Comparison of ENCODE assay signal across 18 cellular contexts in the genomic region with DNA sequence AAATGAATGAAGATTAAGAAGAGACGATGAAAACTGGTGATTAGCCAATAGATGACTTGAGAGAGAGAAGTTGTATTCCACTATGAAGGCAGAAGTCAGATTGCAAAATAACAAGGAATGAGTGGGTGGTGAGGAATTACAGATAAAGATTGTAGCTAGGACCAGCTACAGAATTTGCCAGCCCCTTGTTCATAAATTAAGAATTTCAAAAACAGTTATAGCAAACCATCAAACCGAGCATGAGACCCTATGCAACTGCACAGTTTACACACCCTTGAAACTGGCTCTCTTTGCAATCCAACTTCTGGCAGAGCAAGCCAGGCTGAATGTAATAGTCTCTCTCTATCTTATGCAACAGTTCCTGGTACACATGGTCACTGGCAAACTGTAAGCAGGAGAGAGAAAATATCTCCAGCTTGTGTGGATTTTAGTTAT. TPM values are rescaled to one million over a fixed set of nuclear protein-coding genes. Genes with fewer than 3 reads are reported as not detected.
DNase-seq lines count a peak whose midpoint lies in the region; ATAC-seq and TF ChIP-seq lines count a peak whose summit lies in the region.
"Had no signal": no experiment of that assay in that cellular context is flagged by ENCODE, and none has a peak within 500 bp of the region (broad histone marks: within the 10 kb centered on the region; RNA-seq: fewer than 3 reads in every experiment).

No MANE protein-coding gene starts in this region.

- H3K4me3 ChIP-seq in mammary epithelial cell (replicated peaks in 1 of 3; ENCODE audit: insufficient read depth in 1 of 3, low read depth in 2 of 3, low read length in 3 of 3) (no peak overlapping the region), epithelial cell of esophagus (ENCODE audit: low read length) (no peak overlapping the region)

- peak; percentile 83 for ATAC-seq in left lobe of liver
- no peak for ATAC-seq in HG03469 (IDR thresholded peaks at IDR 0.05; ENCODE audit: unreplicated experiment)
- ATAC-seq: naive thymus-derived CD4-positive, alpha-beta T cell had no signal

- TF ChIP-seq CTCF in MCF 10A (IDR thresholded peaks at IDR 0.05; ENCODE audit: unreplicated experiment) (no peak), mammary epithelial cell (conservative IDR thresholded peaks at IDR 0.05 in 1 of 2, IDR thresholded peaks at IDR 0.05 in 1 of 2; ENCODE audit: extremely low read depth in 1 of 2, insufficient read depth in 1 of 2, low read depth in 1 of 2, low read length in 2 of 2) (no peak), epithelial cell of esophagus (IDR thresholded peaks at IDR 0.05; ENCODE audit: insufficient read depth, low read depth, low read length, missing control alignments) (no peak)

- H3K27ac Mint-ChIP-seq in MCF 10A (ENCODE audit: low read depth, unreplicated experiment): no peak overlapping the region
- H3K27ac Mint-ChIP-seq: brain had no signal

- no peaks in the 10 kb centered on the region for H3K79me2 ChIP-seq in mammary epithelial cell (ENCODE audit: insufficient read depth, low read length)

- H3K4me1 ChIP-seq in mammary epithelial cell (ENCODE audit: insufficient read depth, low read length): no peaks in the 10 kb centered on the region
- H3K4me1 ChIP-seq: Caco-2 had no signal

- POLR2A ChIA-PET in MCF 10A (lab: Yijun Ruan, JAX): no interaction called here

- WGBS in mammary epithelial cell (ENCODE audit: low coverage, missing lambda C conversion rate): 5% methylated on average over 1 of the region's 2 CpGs

- H3K36me3 ChIP-seq in mammary epithelial cell (ENCODE audit: insufficient read depth, low read length): no peaks in the 10 kb centered on the region
- H3K36me3 ChIP-seq: WERI-Rb-1 had no signal

- no peaks in the 10 kb centered on the region for H4K20me1 ChIP-seq in mammary epithelial cell (ENCODE audit: insufficient read depth, low read length)

- dilution Hi-C loops in mammary epithelial cell (cut with HindIII; ENCODE audit: low sequenced_read_pairs): no loop called here

- DNase-seq in MCF 10A (ENCODE audit: unreplicated experiment): peak; percentile 31
- DNase-seq in mammary epithelial cell: no peak
- DNase-seq in epithelial cell of esophagus (ENCODE audit: low read depth): peak; percentile 39
- DNase-seq in left lobe of liver (ENCODE audit: low spot score): no peak
- DNase-seq in central memory CD4-positive, alpha-beta T cell: no peak
- DNase-seq in NCI-H1092 (lab: John Stamatoyannopoulos, UW): no peak
- no peak for DNase-seq in SHP77 treated with DMSO at 0.1 percent for 48 hours (lab: John Stamatoyannopoulos, UW)
- DNase-seq: activated gamma-delta T cell treated with Interleukin-2 at 50 U/mL for 16 hours; Caco-2; kidney; naive thymus-derived CD4-positive, alpha-beta T cell; NCI-H2227 treated with DMSO at 0.1 percent for 48 hours; stimulated activated CD4-positive, alpha-beta T cell treated with anti-CD3 and anti-CD28 coated beads, Interleukin-2, amount 100 ng/mL, for 48 hours; WERI-Rb-1 had no signal

- intact Hi-C loops in MCF 10A (cut with micrococcal nuclease): no loop called here
- intact Hi-C loops in mammary epithelial cell (cut with micrococcal nuclease): no loop called here

- CTCF ChIA-PET in MCF 10A (lab: Yijun Ruan, JAX) (interaction anchor here (0.6 to 1.1 kb wide), 3 partner anchors 9 to 782 kb away, joined by 3 read pairs; no protein-coding TSS in a partner anchor), mammary epithelial cell (lab: Charles Lee; ENCODE audit: low non-redundant PET) (no interaction called here)

- H3K9ac ChIP-seq in mammary epithelial cell (ENCODE audit: insufficient read depth, low read length): no peak overlapping the region

- H3K9me3 Mint-ChIP-seq in MCF 10A (ENCODE audit: unreplicated experiment): no peaks in the 10 kb centered on the region

- no peak overlapping the region for H3K4me3 Mint-ChIP-seq in MCF 10A (ENCODE audit: unreplicated experiment)
- H3K4me3 Mint-ChIP-seq: brain; naive thymus-derived CD4-positive, alpha-beta T cell had no signal

- no peak overlapping the region for H3K4me2 ChIP-seq in mammary epithelial cell (ENCODE audit: insufficient read depth, low read depth, low read length)

- no peak overlapping the region for H3K27ac ChIP-seq in mammary epithelial cell (ENCODE audit: insufficient read depth, low read depth, low read length)
- H3K27ac ChIP-seq: WERI-Rb-1 had no signal

- H3K27me3 Mint-ChIP-seq in MCF 10A (ENCODE audit: insufficient read depth, unreplicated experiment): peaks cover 8% of the 10 kb centered on the region
- H3K27me3 Mint-ChIP-seq: naive thymus-derived CD4-positive, alpha-beta T cell had no signal

- no peak overlapping the region for H2AFZ ChIP-seq in mammary epithelial cell (ENCODE audit: low read depth, low read length)

- H3K4me1 Mint-ChIP-seq in MCF 10A (ENCODE audit: insufficient read depth, unreplicated experiment): peaks cover 10% of the 10 kb centered on the region
- H3K4me1 Mint-ChIP-seq: brain had no signal

- no peaks in the 10 kb centered on the region for H3K36me3 Mint-ChIP-seq in MCF 10A (ENCODE audit: insufficient read depth, unreplicated experiment)
- H3K36me3 Mint-ChIP-seq: brain had no signal

- no TSS peak for BruUV-seq in MCF 10A (replicated peaks; lab: Mats Ljungman, UMichigan)
- no TSS peak for BruUV-seq in mammary epithelial cell (replicated peaks; lab: Mats Ljungman, UMichigan)

- in situ Hi-C loops in mammary epithelial cell (cut with MboI; ENCODE audit: low sequenced_read_pairs in 2 of 2): no loop called here

- H3K27me3 ChIP-seq in mammary epithelial cell (ENCODE audit: insufficient read depth, low read length): no peaks in the 10 kb centered on the region

- H3K9me3 ChIP-seq in mammary epithelial cell (replicated peaks; ENCODE audit: insufficient read depth, low read length): no peaks in the 10 kb centered on the region
- H3K9me3 ChIP-seq: Caco-2 had no signal

RNA-seq across cellular contexts. Expression of a gene that starts 35.2 kb away (rescaled TPM):
- total RNA-seq in MCF 10A (2022) (not detected in 2 replicates), mammary epithelial cell (not detected), left lobe of liver (not detected)
- not detected for polyA plus RNA-seq in mammary epithelial cell
- polyA minus RNA-seq in mammary epithelial cell: not detected
- total RNA-seq: Caco-2, G401, renal cortical epithelial cell had no signal

RNA-seq across cellular contexts. Expression of a gene that starts 48.5 kb away (rescaled TPM):
- total RNA-seq in MCF 10A (2022): 17.7 and 19.0 TPM in 2 replicates
- total RNA-seq in mammary epithelial cell: 10 to 100 TPM; 12.3 to 13.0 TPM
- 3.0 TPM for polyA plus RNA-seq in mammary epithelial cell
- 4.9 TPM for polyA minus RNA-seq in mammary epithelial cell
- total RNA-seq in left lobe of liver: 7.3 TPM

Comparison
In these comparisons a context has a peak if more than half of its experiments do, and no peak if none do; other contexts are left out.
1. DNase-seq: peak in MCF 10A (single experiment) and epithelial cell of esophagus (single experiment); none in mammary epithelial cell (single experiment), left lobe of liver (single experiment), central memory CD4-positive, alpha-beta T cell (single experiment), NCI-H1092 (single experiment) and SHP77 treated with DMSO at 0.1 percent for 48 hours (single experiment).